ENCODE assay signal across 11 cellular contexts in genomic region chr14:50067723-50068495, GRCh38. TPM values are rescaled to one million over a fixed set of nuclear protein-coding genes. Genes with fewer than 3 reads are reported as not detected.
DNase-seq lines count a peak whose midpoint lies in the region; ATAC-seq, FAIRE-seq and TF ChIP-seq lines count a peak whose summit lies in the region.
"Had no signal": no experiment of that assay in that cellular context is flagged by ENCODE, and none has a peak within 500 bp of the region (broad histone marks: within the 10 kb centered on the region; RNA-seq: fewer than 3 reads in every experiment).

No MANE protein-coding gene starts in this region.

- H3K27ac Mint-ChIP-seq in activated T-helper 1 cell treated with anti-CD3 and anti-CD28 coated beads, Interleukin-12 subunit alpha, Interleukin-12 subunit beta, Interleukin-2, Interleukin-4 antibody, amounts not matched to agents 30 ng/mL and 10 ng/mL and 1 ng/mL, durations not matched to agents 14 hours and 24 hours and 36 hours = peak overlapping the region; percentile 34
- H3K27ac Mint-ChIP-seq: activated T-helper 2 cell treated with anti-CD3 and anti-CD28 coated beads, Interferon-gamma antibody, Interleukin-2, Interleukin-4, amounts not matched to agents 10 μg/mL and 5 μg/mL and 100 μg/mL, durations not matched to agents 14 hours and 24 hours and 36 hours had no signal

- FAIRE-seq in frontal cortex (lab: Jason Lieb, UNC) = no peak

- no peaks in the 10 kb centered on the region for H3K9me3 ChIP-seq in hepatocyte (ENCODE audit: low read depth)

- in situ Hi-C loops in ACHN (cut with HindIII; ENCODE audit: low pct_ligation_motif_present, low pct_unique_long_range_greater_than_20kb, low sequenced_read_pairs) = no loop called here

- H3K9me2 ChIP-seq in hepatocyte (replicated peaks; ENCODE audit: insufficient read depth) = no peaks in the 10 kb centered on the region

- H3K4me3 Mint-ChIP-seq in activated T-helper 1 cell treated with anti-CD3 and anti-CD28 coated beads, Interleukin-12 subunit alpha, Interleukin-12 subunit beta, Interleukin-2, Interleukin-4 antibody, amounts not matched to agents 30 ng/mL and 10 ng/mL and 1 ng/mL, durations not matched to agents 14 hours and 24 hours and 36 hours = no peak overlapping the region

- H3K4me2 ChIP-seq in hepatocyte = no peak overlapping the region

- no peak overlapping the region for H3K4me3 ChIP-seq in hepatocyte

- H3K79me2 ChIP-seq in hepatocyte = no peaks in the 10 kb centered on the region

- H2AFZ ChIP-seq in hepatocyte = no peak overlapping the region

- H3K27me3 Mint-ChIP-seq in activated T-helper 1 cell treated with anti-CD3 and anti-CD28 coated beads, Interleukin-12 subunit alpha, Interleukin-12 subunit beta, Interleukin-2, Interleukin-4 antibody, amounts not matched to agents 30 ng/mL and 10 ng/mL and 1 ng/mL, durations not matched to agents 14 hours and 24 hours and 36 hours (ENCODE audit: insufficient read depth) = no peaks in the 10 kb centered on the region

- peaks cover 7% of the 10 kb centered on the region for H3K36me3 Mint-ChIP-seq in activated T-helper 1 cell treated with anti-CD3 and anti-CD28 coated beads, Interleukin-12 subunit alpha, Interleukin-12 subunit beta, Interleukin-2, Interleukin-4 antibody, amounts not matched to agents 30 ng/mL and 10 ng/mL and 1 ng/mL, durations not matched to agents 14 hours and 24 hours and 36 hours (ENCODE audit: low read depth)

- TF ChIP-seq CTCF in hepatocyte (IDR thresholded peaks at IDR 0.05; ENCODE audit: poor library complexity) = no peak

- H3K4me1 Mint-ChIP-seq in activated T-helper 1 cell treated with anti-CD3 and anti-CD28 coated beads, Interleukin-12 subunit alpha, Interleukin-12 subunit beta, Interleukin-2, Interleukin-4 antibody, amounts not matched to agents 30 ng/mL and 10 ng/mL and 1 ng/mL, durations not matched to agents 14 hours and 24 hours and 36 hours (ENCODE audit: low read depth) = peaks cover 63% of the 10 kb centered on the region

- no peaks in the 10 kb centered on the region for H3K36me3 ChIP-seq in hepatocyte (replicated peaks; ENCODE audit: insufficient read depth, low read depth)

- ATAC-seq in HG02884 (IDR thresholded peaks at IDR 0.05; ENCODE audit: unreplicated experiment) (no peak), GM18858 (IDR thresholded peaks at IDR 0.05; ENCODE audit: unreplicated experiment) (no peak)

- no peaks in the 10 kb centered on the region for H3K9me3 Mint-ChIP-seq in activated T-helper 1 cell treated with anti-CD3 and anti-CD28 coated beads, Interleukin-12 subunit alpha, Interleukin-12 subunit beta, Interleukin-2, Interleukin-4 antibody, amounts not matched to agents 30 ng/mL and 10 ng/mL and 1 ng/mL, durations not matched to agents 14 hours and 24 hours and 36 hours
- H3K9me3 Mint-ChIP-seq: activated T-helper 2 cell treated with anti-CD3 and anti-CD28 coated beads, Interferon-gamma antibody, Interleukin-2, Interleukin-4, amounts not matched to agents 10 μg/mL and 5 μg/mL and 100 μg/mL, durations not matched to agents 14 hours and 24 hours and 36 hours had no signal

- H3K27me3 ChIP-seq in hepatocyte = no peaks in the 10 kb centered on the region

- H3K27ac ChIP-seq in hepatocyte = peak overlapping the region; percentile 36

- peaks cover 4% of the 10 kb centered on the region for H3K4me1 ChIP-seq in hepatocyte (ENCODE audit: insufficient read depth)

- DNase-seq in ACHN = peak; percentile 16
- peak; percentile 73 for DNase-seq in EL
- DNase-seq in activated T-helper 1 cell treated with anti-CD3 and anti-CD28 coated beads, Interleukin-12 subunit alpha, Interleukin-12 subunit beta, Interleukin-2, Interleukin-4 antibody, amounts not matched to agents 30 ng/mL and 10 ng/mL and 1 ng/mL, durations not matched to agents 14 hours and 24 hours and 36 hours (ENCODE audit: low spot score) = no peak
- no peak for DNase-seq in hepatocyte (ENCODE audit: low spot score)
- no peak for DNase-seq in NCI-H1092 (lab: John Stamatoyannopoulos, UW)
- DNase-seq in frontal cortex (ENCODE audit: low spot score in 2 of 2) = no peak
- DNase-seq: midbrain, NCI-H1048 had no signal

- intact Hi-C loops in activated T-helper 1 cell treated with anti-CD3 and anti-CD28 coated beads, Interleukin-12 subunit alpha, Interleukin-12 subunit beta, Interleukin-2, Interleukin-4 antibody, amounts not matched to agents 30 ng/mL and 10 ng/mL and 1 ng/mL, durations not matched to agents 14 hours and 24 hours and 36 hours (cut with micrococcal nuclease) = no loop called here

- WGBS in hepatocyte (ENCODE audit: low lambda C conversion rate, missing lambda C conversion rate) = 87% methylated on average over 8 of the region's 8 CpGs

- H4K20me1 ChIP-seq in hepatocyte (ENCODE audit: insufficient read depth, poor library complexity, severe bottlenecking) = no peaks in the 10 kb centered on the region

RNA-seq across cellular contexts. Expression of gene VCPKMT, which starts 48.5 kb away (rescaled TPM):
- 12.3 and 15.2 TPM in 2 replicates for total RNA-seq in activated T-helper 1 cell treated with anti-CD3 and anti-CD28 coated beads, Interleukin-12 subunit alpha, Interleukin-12 subunit beta, Interleukin-2, Interleukin-4 antibody, amounts not matched to agents 30 ng/mL and 10 ng/mL and 1 ng/mL, durations not matched to agents 14 hours and 24 hours and 36 hours
- total RNA-seq in hepatocyte (11.4 and 11.5 TPM in 2 replicates), frontal cortex (9.8 TPM)
- 6.1 and 8.5 TPM in 2 replicates for polyA plus RNA-seq in hepatocyte

Comparison
In these comparisons a context has a peak if more than half of its experiments do, and no peak if none do; other contexts are left out.
1. DNase-seq: peak in ACHN (single experiment) and EL (single experiment); none in activated T-helper 1 cell treated with anti-CD3 and anti-CD28 coated beads, Interleukin-12 subunit alpha, Interleukin-12 subunit beta, Interleukin-2, Interleukin-4 antibody, amounts not matched to agents 30 ng/mL and 10 ng/mL and 1 ng/mL, durations not matched to agents 14 hours and 24 hours and 36 hours (single experiment), hepatocyte (single experiment), NCI-H1092 (single experiment) and frontal cortex (0 of 2).